In genomic region chr9:91500509-91501011, GRCh38 we compare ENCODE assay signal across 1 cellular context.
TF ChIP-seq lines count a peak whose summit lies in the region.

No MANE protein-coding gene starts in this region.

TF ChIP-seq in K562, 482 proteins besides CTCF, POLR2A, EP300 and RAD21 (continued from another document and continues in another):
- no peak for TF ChIP-seq BRD9 (IDR thresholded peaks at IDR 0.05; ENCODE audit: low read depth, partially characterized antibody)
- TF ChIP-seq ATF1 (CRISPR knock-in tag; IDR thresholded peaks at IDR 0.05) = no peak
- peak; percentile 64 for TF ChIP-seq ATF1 (tag; IDR thresholded peaks at IDR 0.05)
- TF ChIP-seq ZNF589 (CRISPR knock-in tag; IDR thresholded peaks at IDR 0.05; ENCODE audit: low read depth) = peak; percentile 81; the same call in 1 of the 2 replicates
- TF ChIP-seq USF1 (CRISPR knock-in tag; IDR thresholded peaks at IDR 0.05) = no peak
- TF ChIP-seq MAX (CRISPR knock-in tag; IDR thresholded peaks at IDR 0.05) = no peak
- TF ChIP-seq CXXC5 (CRISPR knock-in tag; IDR thresholded peaks at IDR 0.05) = 0 out of 2 replicates have a peak, but pooled peaks have one; percentile 25
- peak; percentile 83 for TF ChIP-seq HDAC3 (IDR thresholded peaks at IDR 0.05; ENCODE audit: borderline replicate concordance, partially characterized antibody)
- TF ChIP-seq EWSR1 (IDR thresholded peaks at IDR 0.05; ENCODE audit: borderline replicate concordance, low read depth, partially characterized antibody) = no peak
- peak; percentile 65 for TF ChIP-seq CBFA2T3 (IDR thresholded peaks at IDR 0.05)
- TF ChIP-seq MAZ (CRISPR knock-in tag; conservative IDR thresholded peaks at IDR 0.05 in 1 of 2, IDR thresholded peaks at IDR 0.05 in 1 of 2) = peak; percentile 37 to 69; a peak in 2 of 4 replicates
- TF ChIP-seq SMARCA4 (IDR thresholded peaks at IDR 0.05) = peak; percentile 88
- TF ChIP-seq HMG20B (CRISPR knock-in tag; IDR thresholded peaks at IDR 0.05) = no peak
- TF ChIP-seq ATF7 (IDR thresholded peaks at IDR 0.05) = peak; percentile 78
- TF ChIP-seq TFAM (CRISPR knock-in tag; conservative IDR thresholded peaks at IDR 0.05) = no peak
- TF ChIP-seq NFE2L1 (tag; IDR thresholded peaks at IDR 0.05; ENCODE audit: borderline replicate concordance, low read depth) = no peak
- peak; percentile 39 for TF ChIP-seq RBM25 (IDR thresholded peaks at IDR 0.05; ENCODE audit: low read depth, low read length, severe bottlenecking)
- peak; percentile 74; the same call in 1 of the 2 replicates for TF ChIP-seq SMARCC2 (IDR thresholded peaks at IDR 0.05; ENCODE audit: low read depth)
- no peak for TF ChIP-seq ZNF184 (CRISPR knock-in tag; IDR thresholded peaks at IDR 0.05)
- TF ChIP-seq EP400 (IDR thresholded peaks at IDR 0.05) = 0 out of 2 replicates have a peak, but pooled peaks have one; percentile 25
- peak; percentile 86; the same call in 1 of the 2 replicates for TF ChIP-seq LEF1 (IDR thresholded peaks at IDR 0.05)
- no peak for TF ChIP-seq CREB5 (CRISPR knock-in tag; IDR thresholded peaks at IDR 0.05)
- TF ChIP-seq ARID2 (IDR thresholded peaks at IDR 0.05) = no peak
- 0 out of 4 replicates have a peak, but pooled peaks of 1 of the 2 experiments have one; percentile 46 for TF ChIP-seq ZNF639 (CRISPR knock-in tag; conservative IDR thresholded peaks at IDR 0.05 in 1 of 2, IDR thresholded peaks at IDR 0.05 in 1 of 2)
- TF ChIP-seq ZNF318 (IDR thresholded peaks at IDR 0.05; ENCODE audit: borderline replicate concordance in 1 of 2, low read depth in 1 of 2) = 0 out of 4 replicates have a peak, but pooled peaks of 1 of the 2 experiments have one; percentile 67
- TF ChIP-seq FOXK2 (conservative IDR thresholded peaks at IDR 0.05 in 1 of 2, IDR thresholded peaks at IDR 0.05 in 1 of 2; ENCODE audit: low read depth in 2 of 2) = peak in 1 of 2 experiments; percentile 36; a peak in 1 of 4 replicates
- peak in 1 of 2 experiments; percentile 18; a peak in 1 of 4 replicates for TF ChIP-seq SRF (CRISPR knock-in tag; IDR thresholded peaks at IDR 0.05)
- no peak for TF ChIP-seq NCOA6 (IDR thresholded peaks at IDR 0.05)
- no peak for TF ChIP-seq NBN (IDR thresholded peaks at IDR 0.05; ENCODE audit: low read depth)
- peak; percentile 35 for TF ChIP-seq EGR1 (conservative IDR thresholded peaks at IDR 0.05)
- TF ChIP-seq NR2C2 (CRISPR knock-in tag; IDR thresholded peaks at IDR 0.05) = no peak
- peak; percentile 77 for TF ChIP-seq NR2C2 (tag; IDR thresholded peaks at IDR 0.05)
- 0 out of 2 replicates have a peak, but pooled peaks have one; percentile 5 for TF ChIP-seq PKNOX1 (IDR thresholded peaks at IDR 0.05)
- no peak for TF ChIP-seq IRF1 (CRISPR knock-in tag; IDR thresholded peaks at IDR 0.05; ENCODE audit: borderline replicate concordance)
- TF ChIP-seq FOSL1 (tag; conservative IDR thresholded peaks at IDR 0.05) = peak; percentile 99
- peak; percentile 92 for TF ChIP-seq ZNF23 (CRISPR knock-in tag; IDR thresholded peaks at IDR 0.05)
- no peak for TF ChIP-seq RBM17 (IDR thresholded peaks at IDR 0.05; ENCODE audit: borderline replicate concordance, low read depth, low read length)
- TF ChIP-seq PHB2 (IDR thresholded peaks at IDR 0.05; ENCODE audit: low read depth) = no peak
- no peak for TF ChIP-seq CSDE1 (IDR thresholded peaks at IDR 0.05)
- TF ChIP-seq CTBP1 (IDR thresholded peaks at IDR 0.05; ENCODE audit: borderline replicate concordance) = peak; percentile 53; the same call in 1 of the 2 replicates
- TF ChIP-seq RCOR1 (IDR thresholded peaks at IDR 0.05; ENCODE audit: borderline replicate concordance in 1 of 2, low read depth in 2 of 2, low read length in 2 of 2) = peak in 1 of 2 experiments; percentile 79; a peak in 1 of 4 replicates
- no peak for TF ChIP-seq DDX20 (tag; IDR thresholded peaks at IDR 0.05; ENCODE audit: low read depth)
- TF ChIP-seq BCOR (IDR thresholded peaks at IDR 0.05) = 0 out of 2 replicates have a peak, but pooled peaks have one; percentile 32
- peak; percentile 49; the same call in 1 of the 2 replicates for TF ChIP-seq CEBPG (CRISPR knock-in tag; IDR thresholded peaks at IDR 0.05)
- peak in 1 of 2 experiments; percentile 75; a peak in 2 of 4 replicates for TF ChIP-seq CEBPG (tag; conservative IDR thresholded peaks at IDR 0.05 in 1 of 2, IDR thresholded peaks at IDR 0.05 in 1 of 2)
- TF ChIP-seq FOS (IDR thresholded peaks at IDR 0.05; ENCODE audit: extremely low read depth, insufficient read length) = peak; percentile 39
- peak; percentile 87 for TF ChIP-seq VEZF1 (CRISPR knock-in tag; IDR thresholded peaks at IDR 0.05)
- TF ChIP-seq TRIM24 (IDR thresholded peaks at IDR 0.05) = peak in 1 of 2 experiments; percentile 31; a peak in 1 of 4 replicates
- TF ChIP-seq JUND (IDR thresholded peaks at IDR 0.05; ENCODE audit: borderline replicate concordance, low read depth, low read length) = peak; percentile 95
- TF ChIP-seq JUND (tag; IDR thresholded peaks at IDR 0.05; ENCODE audit: borderline replicate concordance, low read depth, low read length) = peak; percentile 98
- peak; percentile 81 for TF ChIP-seq SMARCE1 (IDR thresholded peaks at IDR 0.05)
- no peak for TF ChIP-seq MXD1 (CRISPR knock-in tag; IDR thresholded peaks at IDR 0.05; ENCODE audit: borderline replicate concordance, poor library complexity, severe bottlenecking)
- no peak for TF ChIP-seq PURB (CRISPR knock-in tag; IDR thresholded peaks at IDR 0.05; ENCODE audit: low read depth)
- TF ChIP-seq NCOR1 (IDR thresholded peaks at IDR 0.05) = peak; percentile 81
- TF ChIP-seq SOX6 (IDR thresholded peaks at IDR 0.05) = peak; percentile 77
- TF ChIP-seq DPF2 (IDR thresholded peaks at IDR 0.05) = peak; percentile 90
- no peak for TF ChIP-seq KLF13 (tag; IDR thresholded peaks at IDR 0.05; ENCODE audit: borderline replicate concordance, low read depth)
- TF ChIP-seq MAFF (IDR thresholded peaks at IDR 0.05; ENCODE audit: low read length) = peak; percentile 32; the same call in 1 of the 2 replicates
- peak; percentile 21 to 54; a peak in 3 of 4 replicates for TF ChIP-seq KDM1A (IDR thresholded peaks at IDR 0.05)
- TF ChIP-seq ZNF121 (CRISPR knock-in tag; conservative IDR thresholded peaks at IDR 0.05) = peak; percentile 88
